8 cellular contexts compared by ENCODE assay signal in genomic region chr17:27294689-27295630, GRCh38. TPM values are rescaled to one million over a fixed set of nuclear protein-coding genes. Genes with fewer than 3 reads are reported as not detected.
DNase-seq lines count a peak whose midpoint lies in the region; ATAC-seq, FAIRE-seq and TF ChIP-seq lines count a peak whose summit lies in the region.

No MANE protein-coding gene starts in this region.

- no peaks in the 10 kb centered on the region for H3K27me3 ChIP-seq in HUES6 (ENCODE audit: control insufficient read depth, insufficient read depth, low read length)
- H3K27me3 ChIP-seq in neutrophil, result no peaks in the 10 kb centered on the region

- H3K9me3 ChIP-seq in HUES6 (ENCODE audit: control insufficient read depth, insufficient read depth, low read depth, low read length), result no peaks in the 10 kb centered on the region
- no peaks in the 10 kb centered on the region for H3K9me3 ChIP-seq in neutrophil

- H3K4me3 ChIP-seq in HUES6 (ENCODE audit: low read depth, low read length), result peak overlapping the region; percentile 83
- peak overlapping the region; percentile 78 to 99 for H3K4me3 ChIP-seq in neutrophil (ENCODE audit: low read depth in 1 of 2, low read length in 1 of 2)

- peak; percentile 41 for ATAC-seq in GM21515 (IDR thresholded peaks at IDR 0.05; ENCODE audit: unreplicated experiment)

- H3K27ac ChIP-seq in HUES6 (ENCODE audit: low read depth, low read length) (peak overlapping the region; percentile 88; the same call in 1 of the 2 replicates), neutrophil (peak overlapping the region; percentile 97)

- H3K36me3 ChIP-seq in HUES6 (ENCODE audit: control insufficient read depth, insufficient read depth, low read length), result 0 out of 2 replicates have a peak, but pooled peaks cover 4% of the 10 kb centered on the region
- H3K36me3 ChIP-seq in neutrophil, result peaks cover 3% of the 10 kb centered on the region

- no peak for FAIRE-seq in frontal cortex (lab: Jason Lieb, UNC)

- peak overlapping the region; percentile 88 for H3K9ac ChIP-seq in HUES6 (ENCODE audit: low read length)

- DNase-seq in Daoy (ENCODE audit: low read depth), result peak; percentile 79
- DNase-seq in OCI-M1 (lab: John Stamatoyannopoulos, UW), result peak; percentile 98
- peak; percentile 12 for DNase-seq in activated gamma-delta T cell treated with anti-CD3 and anti-CD28 coated beads, Interleukin-2, amount 50 U/mL, for 16 hours (ENCODE audit: low read depth)
- DNase-seq in frontal cortex (ENCODE audit: low spot score in 2 of 2), result peak; percentile 26 to 29
- DNase-seq in GOT3 (lab: John Stamatoyannopoulos, UW), result no peak

- H3K4me1 ChIP-seq in HUES6 (ENCODE audit: control insufficient read depth, insufficient read depth, low read length), result peaks cover 9% of the 10 kb centered on the region
- peaks cover 49 to 56% of the 10 kb centered on the region in 2 experiments for H3K4me1 ChIP-seq in neutrophil (ENCODE audit: control insufficient read depth in 1 of 2, insufficient read depth in 1 of 2, low read depth in 1 of 2, low read length in 1 of 2)

- no peak for TF ChIP-seq CTCF in neutrophil (IDR thresholded peaks at IDR 0.05)

RNA-seq across cellular contexts. Expression of gene WSB1, which starts 1.0 kb away (rescaled TPM):
- 55.6 and 56.7 TPM in 2 replicates for total RNA-seq in Daoy (2014; rRNA removed; shearing (Covaris generic))
- 187 TPM for total RNA-seq in frontal cortex
